In the genomic region with DNA sequence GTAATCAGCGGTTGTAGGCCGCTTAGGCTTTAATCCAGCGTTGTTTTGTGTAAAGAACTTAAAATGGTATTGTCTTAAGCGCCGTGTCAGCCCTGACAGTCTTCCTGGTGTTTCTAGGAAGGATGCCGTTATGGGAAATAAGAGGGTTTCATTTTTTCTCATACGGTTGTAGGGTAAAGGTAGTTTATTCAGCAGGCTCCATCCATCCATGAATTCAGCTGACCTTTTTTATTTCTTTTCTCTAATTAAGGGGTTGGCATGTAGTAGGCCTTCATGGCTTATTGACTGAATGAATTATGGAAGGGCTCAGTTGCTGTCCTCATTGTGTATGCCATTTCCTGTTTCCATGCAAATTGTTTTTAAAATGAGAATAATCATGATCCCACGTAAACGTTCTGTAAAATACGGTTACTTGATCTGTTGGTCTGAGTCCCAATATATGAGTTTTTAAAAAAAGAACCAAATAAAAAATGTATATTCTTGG, we compare ENCODE assay signal across 8 cellular contexts. TPM values are rescaled to one million over a fixed set of nuclear protein-coding genes. Genes with fewer than 3 reads are reported as not detected.
DNase-seq lines count a peak whose midpoint lies in the region; ATAC-seq and TF ChIP-seq lines count a peak whose summit lies in the region.

No MANE protein-coding gene starts in this region.

- peak overlapping the region; percentile 100 for H3K4me3 ChIP-seq in fibroblast of villous mesenchyme (ENCODE audit: low read depth, low read length)
- H3K4me3 ChIP-seq in psoas muscle, result peak overlapping the region; percentile 99

- POLR2A ChIA-PET in HEK293T (lab: Yijun Ruan, JAX), result interaction anchor here (0.7 kb wide), 1 partner anchor 51 kb away, joined by 4 read pairs; no protein-coding TSS in a partner anchor

- peak overlapping the region; percentile 99 for H3K27ac ChIP-seq in psoas muscle

- peaks cover 11% of the 10 kb centered on the region for H3K4me1 ChIP-seq in psoas muscle

- ATAC-seq in GM18511 (IDR thresholded peaks at IDR 0.05; ENCODE audit: unreplicated experiment) (peak; percentile 1), psoas muscle (no peak), esophagus mucosa (no peak)

- CTCF ChIA-PET in HEK293T (lab: Yijun Ruan, JAX), result no interaction called here

- peaks cover 4 to 39% of the 10 kb centered on the region in 2 donors for H3K36me3 ChIP-seq in psoas muscle (ENCODE audit: insufficient read depth in 1 of 2, low read depth in 1 of 2)

- WGBS in psoas muscle, 3 donors, result 0% methylated on average over 10 of the region's 10 CpGs

- no peaks in the 10 kb centered on the region for H3K9me3 ChIP-seq in psoas muscle

- intact Hi-C loops in psoas muscle (cut with DNase I), result loop anchor here (1.0 to 10.0 kb wide), 3 partner anchors 53 to 197 kb away; no protein-coding TSS in a partner anchor

- no peak for TF ChIP-seq CTCF in fibroblast of villous mesenchyme (IDR thresholded peaks at IDR 0.05; ENCODE audit: insufficient read depth, low read depth, low read length)
- no peak for TF ChIP-seq CTCF in psoas muscle (IDR thresholded peaks at IDR 0.05)

- H3K27me3 ChIP-seq in psoas muscle (ENCODE audit: insufficient read depth in 3 of 3, low read length in 2 of 3), result no peaks in the 10 kb centered on the region

- DNase-seq in AG08395 (ENCODE audit: low spot score), result peak; percentile 3
- DNase-seq in SW480 (ENCODE audit: low spot score), result peak; percentile 11
- peak; percentile 21 for DNase-seq in fibroblast of villous mesenchyme (ENCODE audit: low read depth)
- no peak for DNase-seq in psoas muscle
- DNase-seq in HEK293T (ENCODE audit: extremely low spot score), result no peak
- no peak for DNase-seq in activated CD8-positive, alpha-beta memory T cell treated with anti-CD3 and anti-CD28 coated beads, Interleukin-2, amount 50 U/mL, for 4 hours

TF ChIP-seq in HEK293T, 16 proteins besides CTCF, POLR2A, EP300 and RAD21:
- TF ChIP-seq TARDBP (IDR thresholded peaks at IDR 0.05), result no peak
- no peak for TF ChIP-seq ELF4 (IDR thresholded peaks at IDR 0.05)
- TF ChIP-seq, protein P1, sequence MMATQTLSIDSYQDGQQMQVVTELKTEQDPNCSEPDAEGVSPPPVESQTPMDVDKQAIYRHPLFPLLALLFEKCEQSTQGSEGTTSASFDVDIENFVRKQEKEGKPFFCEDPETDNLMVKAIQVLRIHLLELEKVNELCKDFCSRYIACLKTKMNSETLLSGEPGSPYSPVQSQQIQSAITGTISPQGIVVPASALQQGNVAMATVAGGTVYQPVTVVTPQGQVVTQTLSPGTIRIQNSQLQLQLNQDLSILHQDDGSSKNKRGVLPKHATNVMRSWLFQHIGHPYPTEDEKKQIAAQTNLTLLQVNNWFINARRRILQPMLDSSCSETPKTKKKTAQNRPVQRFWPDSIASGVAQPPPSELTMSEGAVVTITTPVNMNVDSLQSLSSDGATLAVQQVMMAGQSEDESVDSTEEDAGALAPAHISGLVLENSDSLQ (IDR thresholded peaks at IDR 0.05), result no peak
- no peak for TF ChIP-seq CTBP1 (IDR thresholded peaks at IDR 0.05; ENCODE audit: borderline replicate concordance)
- no peak for TF ChIP-seq FOXK2 (IDR thresholded peaks at IDR 0.05)
- TF ChIP-seq L3MBTL2 (conservative IDR thresholded peaks at IDR 0.05), result no peak; the same call in 1 of the 2 replicates
- no peak for TF ChIP-seq FOXM1 (IDR thresholded peaks at IDR 0.05; ENCODE audit: borderline replicate concordance)
- TF ChIP-seq LEF1 (IDR thresholded peaks at IDR 0.05; ENCODE audit: borderline replicate concordance), result no peak
- TF ChIP-seq BHLHE40 (IDR thresholded peaks at IDR 0.05; ENCODE audit: borderline replicate concordance), result no peak
- no peak for TF ChIP-seq SUZ12 (IDR thresholded peaks at IDR 0.05)
- TF ChIP-seq SP1 (IDR thresholded peaks at IDR 0.05), result no peak
- no peak for TF ChIP-seq ZNF384 (IDR thresholded peaks at IDR 0.05)
- no peak for TF ChIP-seq HDGF (IDR thresholded peaks at IDR 0.05; ENCODE audit: borderline replicate concordance)
- no peak for TF ChIP-seq NFRKB (IDR thresholded peaks at IDR 0.05)
- TF ChIP-seq ARNT (IDR thresholded peaks at IDR 0.05), result no peak
- TF ChIP-seq FOXA1 (IDR thresholded peaks at IDR 0.05), result no peak

RNA-seq across cellular contexts. Expression of a gene that starts 0.7 kb away (rescaled TPM):
- total RNA-seq in fibroblast of villous mesenchyme (81.5 and 123 TPM in 2 replicates), psoas muscle (100 to 1,000 TPM; 118 to 160 (median 136) TPM), esophagus mucosa (93.1 TPM)
- 100 to 1,000 TPM; 106 to 121 (median 107) TPM for polyA plus RNA-seq in psoas muscle

RNA-seq across cellular contexts. Expression of a gene that starts 51.5 kb away (rescaled TPM):
- 32.2 and 44.0 TPM in 2 replicates for total RNA-seq in fibroblast of villous mesenchyme
- total RNA-seq in psoas muscle, result 10 to 100 TPM; 15.0 to 21.7 (median 20.9) TPM
- 10 to 100 TPM in 2 of 3 donors, 1 to 10 TPM in 1; 4.8 to 14.5 (median 10.3) TPM for polyA plus RNA-seq in psoas muscle
- 31.8 TPM for total RNA-seq in esophagus mucosa

Comparison
In these comparisons a context has a peak if more than half of its experiments do, and no peak if none do; other contexts are left out.
1. DNase-seq: peak in AG08395 (single experiment), SW480 (single experiment) and fibroblast of villous mesenchyme (single experiment); none in psoas muscle (0 of 2), HEK293T (single experiment) and activated CD8-positive, alpha-beta memory T cell treated with anti-CD3 and anti-CD28 coated beads, Interleukin-2, amount 50 U/mL, for 4 hours (single experiment).